11 cellular contexts compared by ENCODE assay signal in the genomic region with DNA sequence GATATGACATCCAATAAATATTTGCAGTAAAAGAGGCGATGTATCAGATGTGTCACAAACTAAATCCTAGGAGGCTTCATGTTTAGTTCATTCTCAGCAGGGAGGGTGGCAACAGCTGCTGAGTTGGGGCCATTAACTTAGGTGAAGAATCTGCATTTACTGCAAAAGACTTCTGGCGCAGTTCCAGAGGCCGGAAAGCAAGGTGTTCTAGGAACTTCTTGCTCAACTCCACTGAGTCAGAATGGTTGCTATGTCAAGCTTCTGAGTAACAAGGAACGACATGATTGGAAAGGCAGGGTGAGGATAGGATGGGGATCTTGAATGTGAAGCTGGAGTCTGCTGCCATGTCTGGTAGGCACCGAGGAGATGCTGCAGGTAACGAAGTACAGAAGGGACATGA. TPM values are rescaled to one million over a fixed set of nuclear protein-coding genes. Genes with fewer than 3 reads are reported as not detected.
A peak's percentile ranks its signal among the peaks of the same experiment; 100 is the strongest.
DNase-seq lines count a peak whose midpoint lies in the region; ATAC-seq, FAIRE-seq and TF ChIP-seq lines count a peak whose summit lies in the region.
"Had no signal": no experiment of that assay in that cellular context is flagged by ENCODE, and none has a peak within 500 bp of the region (broad histone marks: within the 10 kb centered on the region; RNA-seq: fewer than 3 reads in every experiment).

No MANE protein-coding gene starts in this region.

- ATAC-seq in HG02970 (IDR thresholded peaks at IDR 0.05; ENCODE audit: low FRiP score, unreplicated experiment): no peak

- H3K36me3 ChIP-seq in prostate gland: no peaks in the 10 kb centered on the region

- TF ChIP-seq CTCF in epithelial cell of proximal tubule (conservative IDR thresholded peaks at IDR 0.05; ENCODE audit: low read depth, low read length) (no peak), prostate gland (IDR thresholded peaks at IDR 0.05) (no peak), D721Med (IDR thresholded peaks at IDR 0.05; ENCODE audit: insufficient read depth, missing control alignments) (no peak)

- DNase-seq in NCI-H146 (lab: John Stamatoyannopoulos, UW) (peak; percentile 14), NCI-H146 treated with DMSO at 0.1 percent for 48 hours (lab: John Stamatoyannopoulos, UW; ENCODE audit: unreplicated experiment) (no peak), NCI-H2171 (lab: John Stamatoyannopoulos, UW) (peak; percentile 46), epithelial cell of proximal tubule (ENCODE audit: low read depth) (peak; percentile 91), prostate gland (ENCODE audit: low spot score) (peak; percentile 16), H54 (ENCODE audit: insufficient read length, low spot score) (no peak), D721Med (ENCODE audit: insufficient read length, low spot score) (no peak)

- no peaks in the 10 kb centered on the region for H3K27me3 ChIP-seq in prostate gland (replicated peaks; ENCODE audit: insufficient read depth)

- H3K4me1 ChIP-seq in prostate gland (replicated peaks): no peaks in the 10 kb centered on the region

- H3K9me3 ChIP-seq in prostate gland: no peaks in the 10 kb centered on the region

- intact Hi-C loops in prostate gland (cut with DNase I): no loop called here

- WGBS in prostate gland: 57% methylated on average over 6 of the region's 6 CpGs

- TF ChIP-seq POLR2A in prostate gland (IDR thresholded peaks at IDR 0.05) (no peak), H54 (IDR thresholded peaks at IDR 0.05; ENCODE audit: low read depth, low read length) (no peak)

- no peak overlapping the region for H3K27ac ChIP-seq in prostate gland
- H3K27ac ChIP-seq: parathyroid adenoma had no signal

- H3K4me3 ChIP-seq in epithelial cell of proximal tubule (ENCODE audit: low read depth, low read length) (no peak overlapping the region), prostate gland (no peak overlapping the region)

- FAIRE-seq in H54 (lab: Jason Lieb, UNC) (no peak), D721Med (lab: Jason Lieb, UNC) (no peak)
- FAIRE-seq: A204.1, endometrium had no signal

RNA-seq across cellular contexts. Expression of gene ADNP, which starts 11.7 kb away (rescaled TPM):
- total RNA-seq in epithelial cell of proximal tubule (17.1 and 19.0 TPM in 2 replicates), prostate gland (10 to 100 TPM; 46.8 to 84.7 TPM)

RNA-seq across cellular contexts. Expression of gene DPM1, which starts 38.8 kb away (rescaled TPM):
- total RNA-seq in epithelial cell of proximal tubule (72.8 and 74.3 TPM in 2 replicates), prostate gland (10 to 100 TPM; 31.6 to 61.6 TPM)

RNA-seq across cellular contexts. Expression of gene MOCS3, which starts 39.1 kb away (rescaled TPM):
- total RNA-seq in epithelial cell of proximal tubule (5.3 and 6.4 TPM in 2 replicates), prostate gland (1 to 10 TPM; 6.6 to 7.9 TPM)

Comparison
In these comparisons a context has a peak if more than half of its experiments do, and no peak if none do; other contexts are left out.
1. DNase-seq: peak in NCI-H146 (single experiment), NCI-H2171 (single experiment), epithelial cell of proximal tubule (single experiment) and prostate gland (single experiment); none in NCI-H146 treated with DMSO at 0.1 percent for 48 hours (single experiment), H54 (single experiment) and D721Med (single experiment).